Comparison of ENCODE assay signal across 17 cellular contexts in the genomic region with DNA sequence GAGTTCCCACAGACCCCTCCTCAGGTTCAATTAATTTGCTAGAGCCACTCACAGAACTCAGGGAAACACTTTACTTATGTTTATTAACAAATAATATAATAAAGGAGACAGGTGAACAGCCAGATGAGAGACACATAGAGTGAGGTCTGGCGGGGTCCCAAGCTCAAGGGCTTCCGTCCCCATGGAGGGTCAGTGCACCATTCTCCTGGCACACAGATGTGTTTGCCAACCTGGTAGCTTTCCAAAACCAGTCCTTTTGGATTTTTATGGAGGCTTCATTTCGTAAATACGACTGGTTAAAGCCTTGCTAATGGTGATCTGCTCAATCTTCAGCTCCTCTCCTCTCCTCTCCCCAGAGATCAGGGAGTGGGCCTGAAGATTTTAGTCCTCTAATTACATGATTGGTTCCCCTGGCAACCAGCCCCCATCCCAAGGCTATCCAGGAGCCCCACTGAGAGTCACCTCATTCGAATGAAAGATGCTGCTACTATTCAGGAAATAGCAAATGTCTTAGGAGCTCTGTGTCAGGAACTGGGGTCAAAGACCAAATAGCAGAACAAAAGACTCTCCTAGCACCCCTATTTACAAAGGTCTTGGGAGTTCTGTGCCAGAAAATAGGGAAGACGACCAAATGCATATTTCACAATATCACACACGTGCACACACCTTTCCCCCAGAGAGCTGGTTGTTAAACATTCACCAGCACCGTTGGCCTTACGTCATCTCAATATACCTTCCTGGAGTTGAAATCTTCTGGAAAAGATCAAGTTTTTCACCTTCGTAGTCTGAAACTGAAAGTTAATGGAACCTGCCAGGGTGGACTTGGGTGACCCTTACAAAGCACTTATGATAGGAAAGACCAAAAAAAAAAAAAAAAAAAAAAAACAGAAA. TPM values are rescaled to one million over a fixed set of nuclear protein-coding genes. Genes with fewer than 3 reads are reported as not detected.
DNase-seq lines count a peak whose midpoint lies in the region; ATAC-seq, FAIRE-seq and TF ChIP-seq lines count a peak whose summit lies in the region.
"Had no signal": no experiment of that assay in that cellular context is flagged by ENCODE, and none has a peak within 500 bp of the region (broad histone marks: within the 10 kb centered on the region; RNA-seq: fewer than 3 reads in every experiment).

No MANE protein-coding gene starts in this region.

- no peaks in the 10 kb centered on the region for H3K79me1 ChIP-seq in H1 (ENCODE audit: low read depth, low read length)

- H3K9me3 ChIP-seq in A673 (ENCODE audit: low read depth, low read length, poor library complexity, severe bottlenecking) (no peaks in the 10 kb centered on the region), H1 (ENCODE audit: insufficient read depth in 2 of 2, low read depth in 1 of 2, low read length in 1 of 2) (no peaks in the 10 kb centered on the region), mucosa of stomach (ENCODE audit: control insufficient read depth, low read length) (no peaks in the 10 kb centered on the region), tibial nerve (peaks cover 0 to 2% (median 0%) of the 10 kb centered on the region in 4 donors)
- H3K9me3 ChIP-seq: SJSA1 had no signal

- peak overlapping the region; percentile 32; the same call in 1 of the 2 replicates for H3K18ac ChIP-seq in H1 (ENCODE audit: extremely low read depth, low read length)

- peak overlapping the region; percentile 34 for H3K27ac ChIP-seq in A673 (ENCODE audit: low read depth, low read length, poor library complexity, severe bottlenecking)
- H3K27ac ChIP-seq in H1 (ENCODE audit: low read depth, low read length) = no peak overlapping the region
- no peak overlapping the region for H3K27ac ChIP-seq in tibial nerve
- H3K27ac ChIP-seq: SJSA1 had no signal

- no peak overlapping the region for H2AK5ac ChIP-seq in H1 (ENCODE audit: low read depth, low read length)

- H2BK5ac ChIP-seq in H1 (ENCODE audit: low read depth, low read length) = no peak overlapping the region

- no peak overlapping the region for H2BK12ac ChIP-seq in H1 (ENCODE audit: low read depth, low read length)

- TF ChIP-seq RAD21 in H1 (IDR thresholded peaks at IDR 0.05 in 1 of 2, conservative IDR thresholded peaks at IDR 0.05 in 1 of 2; ENCODE audit: low read depth in 2 of 2, low read length in 2 of 2) = no peak

- H4K91ac ChIP-seq in H1 (replicated peaks; ENCODE audit: insufficient read length, low read length) = no peak overlapping the region

- no peak overlapping the region for H2BK20ac ChIP-seq in H1 (ENCODE audit: low read length)

- ATAC-seq in HG03439 (IDR thresholded peaks at IDR 0.05; ENCODE audit: unreplicated experiment) = no peak
- ATAC-seq: GM12878; naive thymus-derived CD4-positive, alpha-beta T cell had no signal

- H3K79me2 ChIP-seq in H1 (ENCODE audit: control insufficient read depth in 1 of 2, insufficient read depth in 2 of 2, low read length in 2 of 2) = no peaks in the 10 kb centered on the region

- no peak for FAIRE-seq in H1 (lab: Jason Lieb, UNC)
- FAIRE-seq: GM12878 had no signal

- DNase-seq in A673 (ENCODE audit: low spot score) (peak; percentile 91), NCI-H1092 treated with DMSO at 0.1 percent for 48 hours (lab: John Stamatoyannopoulos, UW) (peak; percentile 91), H1 (ENCODE audit: low read depth in 1 of 2, low spot score in 2 of 2) (no peak), tibial nerve (ENCODE audit: low spot score in 2 of 2) (no peak), SW 1271 (lab: John Stamatoyannopoulos, UW) (no peak)
- DNase-seq in stimulated activated naive CD4-positive, alpha-beta T cell treated with Interleukin-2 at 50 U/mL for 16 hours (lab: John Stamatoyannopoulos, UW) = no peak
- DNase-seq: activated CD4-positive, alpha-beta T cell treated with anti-CD3 and anti-CD28 coated beads for 48 hours; activated naive CD4-positive, alpha-beta T cell treated with anti-CD3 and anti-CD28 coated beads for 36 hours; CD8-positive, alpha-beta memory T cell; KG1; naive thymus-derived CD4-positive, alpha-beta T cell; T-helper 9 cell had no signal

- intact Hi-C loops in A673 (cut with micrococcal nuclease; ENCODE audit: unreplicated experiment) = no loop called here

- POLR2A ChIA-PET in A673 (lab: Charles Lee; ENCODE audit: low non-redundant PET) = interaction anchor here (0.5 to 1.2 kb wide), 2 partner anchors 17 to 441 kb away, joined by 3 to 4 read pairs; no protein-coding TSS in a partner anchor
- POLR2A ChIA-PET in H1 (lab: Charles Lee; ENCODE audit: partially characterized antibody) = interaction anchor here (0.6 to 1.3 kb wide), 4 partner anchors 10 to 32 kb away, joined by 3 to 6 read pairs (median 4); a partner anchor contains a TSS

- H3K36me3 ChIP-seq in A673 (ENCODE audit: insufficient read depth, low read length, poor library complexity, severe bottlenecking) (no peaks in the 10 kb centered on the region), H1 (ENCODE audit: control insufficient read depth in 2 of 4, insufficient read depth in 4 of 4, low read length in 3 of 4) (no peaks in the 10 kb centered on the region), mucosa of stomach (ENCODE audit: control insufficient read depth, insufficient read depth, low read length) (no peaks in the 10 kb centered on the region), tibial nerve (no peaks in the 10 kb centered on the region)
- H3K36me3 ChIP-seq: heart right ventricle, SJSA1 had no signal

- no peak overlapping the region for H4K8ac ChIP-seq in H1 (ENCODE audit: extremely low read depth, insufficient read depth, low read length)

- no peak overlapping the region for H3K9ac ChIP-seq in H1 (replicated peaks in 1 of 4; ENCODE audit: extremely low read depth in 1 of 4, low read depth in 3 of 4, low read length in 3 of 4)
- peak overlapping the region; percentile 41 for H3K9ac ChIP-seq in mucosa of stomach (ENCODE audit: low read length)

- H3K4me1 ChIP-seq in A673 (ENCODE audit: insufficient read depth, low read length, poor library complexity, severe bottlenecking) = peaks cover 33% of the 10 kb centered on the region
- peaks cover 0 to 6% (median 1%) of the 10 kb centered on the region in 4 experiments; a peak in 2 of 7 replicates for H3K4me1 ChIP-seq in H1 (replicated peaks in 1 of 4; ENCODE audit: control insufficient read depth in 3 of 4, insufficient read depth in 4 of 4, low read length in 3 of 4)
- H3K4me1 ChIP-seq in mucosa of stomach (ENCODE audit: control insufficient read depth, insufficient read depth, low read length) = peaks cover 25% of the 10 kb centered on the region
- no peaks in the 10 kb centered on the region for H3K4me1 ChIP-seq in tibial nerve
- H3K4me1 ChIP-seq: SJSA1 had no signal

- no peak overlapping the region for H3K56ac ChIP-seq in H1 (replicated peaks; ENCODE audit: insufficient read length, low read depth, low read length)

- H2BK15ac ChIP-seq in H1 (ENCODE audit: low read length) = no peak overlapping the region

- H3K4ac ChIP-seq in H1 (replicated peaks; ENCODE audit: insufficient read length, low read depth, low read length) = no peak overlapping the region

- TF ChIP-seq POLR2A in H1 (IDR thresholded peaks at IDR 0.05; ENCODE audit: control extremely low read depth in 1 of 2, low read depth in 2 of 2, low read length in 2 of 2) (no peak), tibial nerve (IDR thresholded peaks at IDR 0.05) (no peak)

- H2AFZ ChIP-seq in H1 (ENCODE audit: low read length) = no peak overlapping the region

- H3K27me3 ChIP-seq in A673 (replicated peaks; ENCODE audit: insufficient read depth, low read depth, low read length, poor library complexity) (no peaks in the 10 kb centered on the region), H1 (replicated peaks in 1 of 4; ENCODE audit: control insufficient read depth in 3 of 4, extremely low read depth in 1 of 4, insufficient read depth in 3 of 4, low read length in 3 of 4) (no peaks in the 10 kb centered on the region), mucosa of stomach (ENCODE audit: control insufficient read depth, insufficient read depth, low read length) (no peaks in the 10 kb centered on the region), tibial nerve (no peaks in the 10 kb centered on the region)
- H3K27me3 ChIP-seq: heart right ventricle, SJSA1 had no signal

- whole genome bisulfite sequencing in H1 (ENCODE audit: extremely low coverage in 1 of 2, insufficient coverage in 1 of 2, insufficient read length in 1 of 2, insufficient replicate concordance in 2 of 2, low coverage in 1 of 2, low lambda C conversion rate in 2 of 2, missing lambda C conversion rate in 1 of 2), 2 experiments = 84% methylated on average over 10 of the region's 10 CpGs; no CpG with 5 or more reads in 1 of the 2 experiments
- WGBS in tibial nerve, 2 donors = 59% methylated on average over 10 of the region's 10 CpGs

- no peak overlapping the region for H2BK120ac ChIP-seq in H1 (replicated peaks; ENCODE audit: low read depth, low read length)

- peak overlapping the region in 1 of 2 experiments; percentile 21; a peak in 2 of 4 replicates for H3K4me2 ChIP-seq in H1 (ENCODE audit: insufficient read depth in 1 of 2, low read depth in 2 of 2, low read length in 2 of 2)

- H3K23me2 ChIP-seq in H1 (ENCODE audit: low read depth, low read length) = no peaks in the 10 kb centered on the region

- no peak overlapping the region for H4K5ac ChIP-seq in H1 (ENCODE audit: insufficient read length, low read depth, low read length)

- H3K4me3 ChIP-seq in A673 (ENCODE audit: low read depth, low read length, poor library complexity, severe bottlenecking) = no peak overlapping the region
- no peak overlapping the region for H3K4me3 ChIP-seq in H1 (ENCODE audit: extremely low read depth in 1 of 4, insufficient read depth in 2 of 4, low read depth in 3 of 4, low read length in 4 of 4)
- H3K4me3 ChIP-seq in mucosa of stomach (ENCODE audit: low read length) = no peak overlapping the region
- H3K4me3 ChIP-seq in tibial nerve = no peak overlapping the region
- H3K4me3 ChIP-seq: GM12878, heart right ventricle, SJSA1 had no signal

- no peaks in the 10 kb centered on the region for H4K20me1 ChIP-seq in H1 (replicated peaks in 1 of 2; ENCODE audit: control insufficient read depth in 1 of 2, insufficient read depth in 2 of 2, low read length in 2 of 2)

- CTCF ChIA-PET in A673 (lab: Charles Lee) = interaction anchor here (0.6 kb wide), 1 partner anchor 56 kb away, joined by 4 read pairs; no protein-coding TSS in a partner anchor
- CTCF ChIA-PET in H1 (lab: Charles Lee; ENCODE audit: partially characterized antibody) = interaction anchor here (0.5 to 3.6 kb wide), 5 partner anchors 10 to 53 kb away, joined by 3 to 16 read pairs (median 3); no protein-coding TSS in a partner anchor

- TF ChIP-seq CTCF in A673 (conservative IDR thresholded peaks at IDR 0.05; ENCODE audit: low read depth, low read length) (no peak), H1 (IDR thresholded peaks at IDR 0.05; ENCODE audit: control extremely low read depth in 1 of 3, insufficient read depth in 1 of 3, low read depth in 1 of 3, low read length in 3 of 3) (no peak), tibial nerve (IDR thresholded peaks at IDR 0.05) (no peak)

- BruUV-seq in A673 (replicated peaks; lab: Mats Ljungman, UMichigan) = no TSS peak

- H3K14ac ChIP-seq in H1 (ENCODE audit: insufficient read length) = no peak overlapping the region

- TF ChIP-seq EP300 in H1 (IDR thresholded peaks at IDR 0.05; ENCODE audit: borderline replicate concordance in 1 of 2, low read depth in 2 of 2, low read length in 2 of 2) (no peak), tibial nerve (IDR thresholded peaks at IDR 0.05) (no peak)

- H3K23ac ChIP-seq in H1 (ENCODE audit: insufficient read length) = no peak overlapping the region

RNA-seq across cellular contexts. Expression of a gene that starts 23.8 kb away (rescaled TPM):
- total RNA-seq in A673 (2021) (1,416 and 1,470 TPM in 2 replicates), tibial nerve (100 to 1,000 TPM; 121 to 167 (median 150) TPM)
- total RNA-seq in H1 (2021; fragmentation: NEBNext Ultra II Directional; extraction: Animal tissue kit (Norgen Biotek cat#: 25700)) = 295 and 317 TPM in 2 replicates
- 164 and 221 TPM in 2 replicates for polyA plus RNA-seq in H1 (2011; rRNA removed)
- 167 TPM for polyA plus RNA-seq in H1 (2011; cell fraction: cytosol; rRNA removed)
- polyA plus RNA-seq in H1 (2011; cell fraction: nucleus; rRNA removed) = 216 TPM
- 172 to 249 TPM (median 202 TPM) in 4 replicates for polyA plus RNA-seq in H1 (2012, experiment 1 of 2)
- 23.5 TPM for polyA plus RNA-seq in H1 (2012, experiment 2 of 2)
- 191 TPM for polyA plus RNA-seq in H1 (2013, experiment 1 of 2)
- 186 TPM for polyA plus RNA-seq in H1 (2013, experiment 2 of 2)
- 477 and 512 TPM in 2 replicates for polyA minus RNA-seq in H1 (2011; rRNA and poly(A)+ RNA removed)
- polyA minus RNA-seq in H1 (2011; cell fraction: cytosol; rRNA and poly(A)+ RNA removed) = 178 TPM
- polyA minus RNA-seq in H1 (2011; cell fraction: nucleus; rRNA and poly(A)+ RNA removed) = 276 TPM

Comparison
In these comparisons a context has a peak if more than half of its experiments do, and no peak if none do; other contexts are left out.
1. DNase-seq: peak in A673 (single experiment) and NCI-H1092 treated with DMSO at 0.1 percent for 48 hours (single experiment); none in H1 (0 of 2), stimulated activated naive CD4-positive, alpha-beta T cell treated with Interleukin-2 at 50 U/mL for 16 hours (single experiment), tibial nerve (0 of 2) and SW 1271 (0 of 2).